12 cellular contexts compared by ENCODE assay signal in the genomic region with DNA sequence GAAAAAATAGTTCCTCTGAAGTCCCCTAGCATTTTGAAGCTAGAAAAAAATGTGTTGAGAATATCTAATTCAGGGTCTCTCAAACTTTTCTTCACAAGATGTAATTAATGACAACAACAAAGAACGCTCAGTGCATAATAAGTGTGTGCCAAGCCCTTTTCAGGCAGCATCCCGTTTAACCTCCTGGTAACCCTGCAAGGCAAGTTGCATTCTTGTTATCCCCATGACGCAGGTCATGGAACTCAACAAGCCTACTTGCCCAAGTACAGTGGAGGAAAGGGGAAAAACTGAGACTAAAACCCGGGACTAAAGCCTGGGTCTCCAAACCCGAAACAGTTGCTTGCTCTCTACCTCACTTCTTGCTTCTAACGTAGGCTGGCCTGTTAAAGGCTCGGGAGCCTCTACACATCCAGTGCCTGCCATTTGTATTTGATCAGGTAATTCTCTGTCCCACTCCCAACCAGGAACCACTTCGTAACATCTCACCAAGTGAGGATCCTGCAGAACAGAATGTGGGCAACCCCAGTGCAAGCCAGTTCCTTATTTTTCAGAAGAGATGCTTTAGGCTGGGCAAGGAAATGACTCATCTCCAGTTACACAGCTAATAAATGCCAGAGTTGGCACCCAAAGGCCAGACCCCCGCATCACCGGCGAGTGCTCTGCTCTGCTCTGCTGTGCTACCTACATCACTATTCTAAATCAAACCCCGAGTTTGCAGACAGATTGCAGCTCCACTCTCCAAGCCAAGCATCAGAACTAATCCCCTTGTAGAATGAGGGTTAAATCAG. TPM values are rescaled to one million over a fixed set of nuclear protein-coding genes. Genes with fewer than 3 reads are reported as not detected.
A peak's percentile ranks its signal among the peaks of the same experiment; 100 is the strongest.
DNase-seq lines count a peak whose midpoint lies in the region; ATAC-seq and TF ChIP-seq lines count a peak whose summit lies in the region.
"Had no signal": no experiment of that assay in that cellular context is flagged by ENCODE, and none has a peak within 500 bp of the region (broad histone marks: within the 10 kb centered on the region; RNA-seq: fewer than 3 reads in every experiment).

No MANE protein-coding gene starts in this region.

- no peaks in the 10 kb centered on the region for H3K36me3 Mint-ChIP-seq in stimulated activated memory B cell treated with anti-CD40 and anti-IgM and Interleukin-4, amounts not matched to agents 10 μg/mL and 1 μg/mL and 100 μg/mL, for 72 hours
- no peaks in the 10 kb centered on the region for H3K36me3 Mint-ChIP-seq in natural killer cell

- H4K20me1 ChIP-seq in HCT116 (ENCODE audit: insufficient read depth), result no peaks in the 10 kb centered on the region

- no peak for TF ChIP-seq POLR2A in HCT116 (IDR thresholded peaks at IDR 0.05; ENCODE audit: borderline replicate concordance, extremely low read depth, insufficient read depth, insufficient read length)

- in situ Hi-C loops in GM13976 (cut with MboI; ENCODE audit: low sequenced_read_pairs, unreplicated experiment), result no loop called here

- no peak overlapping the region for H3K9ac ChIP-seq in HCT116 (ENCODE audit: low read length)

- no peak overlapping the region for H2AFZ ChIP-seq in HCT116 (ENCODE audit: low read depth, low read length, poor library complexity, severe bottlenecking)

- H3K9me3 ChIP-seq in HCT116 (ENCODE audit: control insufficient read depth in 1 of 2, insufficient read depth in 1 of 2, low read depth in 1 of 2, low read length in 2 of 2), result no peaks in the 10 kb centered on the region

- TF ChIP-seq CTCF in HCT116 (IDR thresholded peaks at IDR 0.05 in 2 of 3, conservative IDR thresholded peaks at IDR 0.05 in 1 of 3; ENCODE audit: borderline replicate concordance in 1 of 3, insufficient read depth in 1 of 3, low read depth in 2 of 3, low read length in 2 of 3) (no peak), foreskin keratinocyte (conservative IDR thresholded peaks at IDR 0.05) (no peak), natural killer cell (IDR thresholded peaks at IDR 0.05) (no peak), GM13976 (IDR thresholded peaks at IDR 0.05; ENCODE audit: borderline replicate concordance, control extremely low read depth, extremely low read depth, insufficient read depth, missing control alignments) (no peak)

- peak overlapping the region; percentile 12; the same call in 1 of the 2 replicates for H3K4me2 ChIP-seq in HCT116 (ENCODE audit: low read length)

- no peaks in the 10 kb centered on the region for H3K79me2 ChIP-seq in HCT116 (ENCODE audit: insufficient read depth, low read length)

- H3K4me3 ChIP-seq in HCT116 (replicated peaks in 1 of 2; ENCODE audit: low read depth in 1 of 2, low read length in 2 of 2), result no peak overlapping the region

- POLR2A ChIA-PET in HCT116 (lab: Charles Lee), result no interaction called here

- RAD21 ChIA-PET in HCT116 (lab: Charles Lee; ENCODE audit: low non-redundant PET in 1 of 2, low total read pairs in 2 of 2, uncharacterized antibody in 2 of 2, unreplicated experiment in 2 of 2), result no interaction called here

- DNase-seq in HCT116 (ENCODE audit: low read depth, low spot score) (no peak), RKO (ENCODE audit: low spot score) (peak; percentile 7), foreskin keratinocyte (peak in 1 of 2 donors; percentile 22), natural killer cell (no peak), NCI-H2227 treated with DMSO at 0.1 percent for 48 hours (lab: John Stamatoyannopoulos, UW) (no peak), GM13976 (ENCODE audit: low spot score) (no peak)
- DNase-seq: NCI-H1930; stimulated activated CD4-positive, alpha-beta T cell treated with anti-CD3 and anti-CD28 coated beads, Interleukin-1b, Interleukin-23, amount 100 ng/mL, for 48 hours; T-helper 2 cell had no signal

- no peak overlapping the region for H3K4me3 Mint-ChIP-seq in stimulated activated memory B cell treated with anti-CD40 and anti-IgM and Interleukin-4, amounts not matched to agents 10 μg/mL and 1 μg/mL and 100 μg/mL, for 72 hours
- H3K4me3 Mint-ChIP-seq in natural killer cell, result no peak overlapping the region

- CTCF ChIA-PET in HCT116 (lab: Charles Lee), result no interaction called here

- no peaks in the 10 kb centered on the region for H3K9me3 Mint-ChIP-seq in stimulated activated memory B cell treated with anti-CD40 and anti-IgM and Interleukin-4, amounts not matched to agents 10 μg/mL and 1 μg/mL and 100 μg/mL, for 72 hours
- no peaks in the 10 kb centered on the region for H3K9me3 Mint-ChIP-seq in natural killer cell
- H3K9me3 Mint-ChIP-seq: activated T-helper 2 cell treated with anti-CD3 and anti-CD28 coated beads, Interferon-gamma antibody, Interleukin-2, Interleukin-4, amounts not matched to agents 10 μg/mL and 5 μg/mL and 100 μg/mL, durations not matched to agents 14 hours and 24 hours and 36 hours had no signal

- no peaks in the 10 kb centered on the region for H3K36me3 ChIP-seq in HCT116 (ENCODE audit: control insufficient read depth in 1 of 2, insufficient read depth in 2 of 2, low read length in 2 of 2)

- no peaks in the 10 kb centered on the region for H3K4me1 Mint-ChIP-seq in stimulated activated memory B cell treated with anti-CD40 and anti-IgM and Interleukin-4, amounts not matched to agents 10 μg/mL and 1 μg/mL and 100 μg/mL, for 72 hours
- no peaks in the 10 kb centered on the region for H3K4me1 Mint-ChIP-seq in natural killer cell

- ATAC-seq in HCT116 (no peak; the same call in 1 of the 2 replicates), foreskin keratinocyte (peak; percentile 58), natural killer cell (no peak), GM18867 (IDR thresholded peaks at IDR 0.05; ENCODE audit: unreplicated experiment) (no peak)
- ATAC-seq in stimulated activated memory B cell treated with anti-CD40 and anti-IgM and Interleukin-4, amounts not matched to agents 10 μg/mL and 1 μg/mL and 100 μg/mL, for 72 hours, result peak; percentile 69

- TF ChIP-seq RAD21 in HCT116 (IDR thresholded peaks at IDR 0.05; ENCODE audit: low read depth), result no peak

- H3K27me3 Mint-ChIP-seq in stimulated activated memory B cell treated with anti-CD40 and anti-IgM and Interleukin-4, amounts not matched to agents 10 μg/mL and 1 μg/mL and 100 μg/mL, for 72 hours, result no peaks in the 10 kb centered on the region
- peaks cover 7 to 10% of the 10 kb centered on the region in 2 donors for H3K27me3 Mint-ChIP-seq in natural killer cell (ENCODE audit: low read depth in 2 of 2)

- H3K4me1 ChIP-seq in HCT116 (ENCODE audit: control insufficient read depth in 1 of 2, insufficient read depth in 2 of 2, low read length in 2 of 2) (peaks cover 5 to 20% of the 10 kb centered on the region in 2 experiments), foreskin keratinocyte (peaks cover 10% of the 10 kb centered on the region)

- H3K9me2 ChIP-seq in HCT116 (ENCODE audit: insufficient read depth), result no peaks in the 10 kb centered on the region

- intact Hi-C loops in HCT116 (cut with micrococcal nuclease), result no loop called here
- intact Hi-C loops in natural killer cell (cut with micrococcal nuclease), result no loop called here

- H3K27ac ChIP-seq in HCT116 (ENCODE audit: low read depth, low read length) (no peak overlapping the region), foreskin keratinocyte (no peak overlapping the region)

- H3K27ac Mint-ChIP-seq in stimulated activated memory B cell treated with anti-CD40 and anti-IgM and Interleukin-4, amounts not matched to agents 10 μg/mL and 1 μg/mL and 100 μg/mL, for 72 hours, result no peak overlapping the region
- H3K27ac Mint-ChIP-seq in natural killer cell, result no peak overlapping the region
- H3K27ac Mint-ChIP-seq: activated T-helper 2 cell treated with anti-CD3 and anti-CD28 coated beads, Interferon-gamma antibody, Interleukin-2, Interleukin-4, amounts not matched to agents 10 μg/mL and 5 μg/mL and 100 μg/mL, durations not matched to agents 14 hours and 24 hours and 36 hours had no signal

- H3K27me3 ChIP-seq in HCT116 (ENCODE audit: insufficient read depth, low read length) (no peaks in the 10 kb centered on the region), foreskin keratinocyte (no peaks in the 10 kb centered on the region)

- no TSS peak for BruUV-seq in HCT116 (replicated peaks; lab: Mats Ljungman, UMichigan)

TF ChIP-seq in HCT116, 20 proteins besides CTCF, POLR2A, EP300 and RAD21:
- TF ChIP-seq JUND (IDR thresholded peaks at IDR 0.05) (peak; percentile 31; the same call in 1 of the 2 replicates), SP1 (IDR thresholded peaks at IDR 0.05; ENCODE audit: low read depth) (no peak)

RNA-seq across cellular contexts. Expression of gene LMCD1, which starts 28.3 kb away (rescaled TPM):
- 4.6 TPM for total RNA-seq in HCT116 (2021; ENCODE audit: unreplicated experiment)
- polyA plus RNA-seq in HCT116 (2012), result 2.5 and 4.6 TPM in 2 replicates
- total RNA-seq in foreskin keratinocyte, result 2.3 and 2.8 TPM in 2 replicates
- 2.0 and 2.5 TPM in 2 replicates for polyA plus RNA-seq in foreskin keratinocyte
- not detected for total RNA-seq in natural killer cell

Comparison
In these comparisons a context has a peak if more than half of its experiments do, and no peak if none do; other contexts are left out.
1. ATAC-seq: peak in foreskin keratinocyte (single experiment) and stimulated activated memory B cell treated with anti-CD40 and anti-IgM and Interleukin-4, amounts not matched to agents 10 μg/mL and 1 μg/mL and 100 μg/mL, for 72 hours (single experiment); none in HCT116 (single experiment), natural killer cell (0 of 3) and GM18867 (single experiment).